ENCODE assay signal across 20 cellular contexts in genomic region chr2:120480903-120481445, GRCh38.
"Had no signal": no experiment of that assay in that cellular context is flagged by ENCODE, and none has a peak within 500 bp of the region (broad histone marks: within the 10 kb centered on the region; RNA-seq: fewer than 3 reads in every experiment).

No MANE protein-coding gene starts in this region.

- H3K4me1 ChIP-seq: esophagus muscularis mucosa, psoas muscle had no signal

- H3K9me3 ChIP-seq: ascending aorta, esophagus muscularis mucosa, mucosa of descending colon, psoas muscle had no signal

- H3K27ac ChIP-seq: ascending aorta, cardiac muscle cell, esophagus muscularis mucosa, psoas muscle had no signal

- H3K4me3 ChIP-seq: ascending aorta, cardiac muscle cell, esophagus muscularis mucosa, mucosa of descending colon, psoas muscle had no signal

- DNase-seq: activated gamma-delta T cell treated with Interleukin-2 at 50 U/mL for 16 hours; activated naive CD8-positive, alpha-beta T cell treated with anti-CD3 and anti-CD28 coated beads, Interleukin-2, amount 10 ng/mL, durations not matched to agents 7 days and 5 days; activated T-cell treated with anti-CD3 and anti-CD28 coated beads, Interleukin-2, amount 50 U/mL, for 4 hours; immature natural killer cell; left cardiac atrium; mammary epithelial cell; naive thymus-derived CD8-positive, alpha-beta T cell; nucleus accumbens; stimulated activated CD4-positive, alpha-beta T cell treated with anti-CD3 and anti-CD28 coated beads, Interleukin-2, amount 100 ng/mL, for 48 hours; stimulated activated CD8-positive, alpha-beta memory T cell treated with anti-CD3 and anti-CD28 coated beads, Interleukin-4, amount 100 ng/mL, for 48 hours; stimulated activated naive CD8-positive, alpha-beta T cell treated with anti-CD3 and anti-CD28 coated beads, Interleukin-15, Interleukin-2, amounts not matched to agents 100 U/mL and 50 U/mL, for 24 hours; T-helper 17 cell had no signal

- H3K27me3 ChIP-seq: ascending aorta had no signal

- ATAC-seq: activated CD4-positive, CD25-positive, alpha-beta regulatory T cell treated with anti-CD3 and anti-CD28 coated beads, Interleukin-2, amount 50 U/mL, for 24 hours; activated T-cell treated with anti-CD3 and anti-CD28 coated beads, Interleukin-2, amount 50 U/mL, for 4 hours; mucosa of descending colon; naive thymus-derived CD8-positive, alpha-beta T cell; psoas muscle; stimulated activated naive CD8-positive, alpha-beta T cell treated with anti-CD3 and anti-CD28 coated beads, Interleukin-15, Interleukin-2, amounts not matched to agents 100 U/mL and 50 U/mL, for 24 hours; T-helper 17 cell had no signal

- H3K36me3 ChIP-seq: ascending aorta, cardiac muscle cell, esophagus muscularis mucosa had no signal

- FAIRE-seq: colon, TTC549 had no signal
